1 cellular context compared by ENCODE assay signal in the genomic region with DNA sequence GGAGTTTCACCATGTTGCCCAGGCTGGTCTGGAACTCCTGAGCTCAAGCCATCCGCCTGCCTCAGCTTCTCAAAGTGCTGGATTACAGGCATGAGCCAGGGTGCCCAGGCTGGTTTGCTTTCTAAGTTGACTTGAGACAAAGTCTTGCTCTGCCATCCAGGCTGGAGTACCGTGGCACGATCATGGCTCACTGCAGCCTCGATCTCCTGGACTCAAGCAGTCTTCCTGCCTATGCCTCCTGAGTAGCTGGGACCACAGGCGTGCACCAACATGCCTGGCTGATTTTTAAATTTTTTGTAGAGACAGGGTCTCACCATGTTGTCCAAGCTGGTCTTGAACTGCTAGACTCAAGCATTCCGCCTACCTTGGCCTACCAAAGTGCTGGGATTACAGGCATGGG.
TF ChIP-seq lines count a peak whose summit lies in the region.

No MANE protein-coding gene starts in this region.

TF ChIP-seq in IMR-90, 13 proteins besides CTCF, POLR2A, EP300 and RAD21:
- TF ChIP-seq MAZ (IDR thresholded peaks at IDR 0.05; ENCODE audit: borderline replicate concordance, low read depth, low read length) (no peak), RCOR1 (IDR thresholded peaks at IDR 0.05; ENCODE audit: insufficient replicate concordance, low read length) (no peak), CEBPB (IDR thresholded peaks at IDR 0.05; ENCODE audit: low read depth, low read length) (no peak), BHLHE40 (IDR thresholded peaks at IDR 0.05; ENCODE audit: low read depth, low read length) (no peak), MXI1 (IDR thresholded peaks at IDR 0.05; ENCODE audit: borderline replicate concordance, low read depth, low read length) (no peak), FOS (IDR thresholded peaks at IDR 0.05; ENCODE audit: low read depth, low read length) (no peak), NFE2L2 (IDR thresholded peaks at IDR 0.05; ENCODE audit: low read depth, low read length) (no peak), ELK1 (IDR thresholded peaks at IDR 0.05; ENCODE audit: borderline replicate concordance, low read depth, low read length) (no peak), SMC3 (IDR thresholded peaks at IDR 0.05; ENCODE audit: low read depth, low read length) (no peak), CHD1 (IDR thresholded peaks at IDR 0.05; ENCODE audit: low read depth, low read length) (no peak), MAFK (IDR thresholded peaks at IDR 0.05; ENCODE audit: low read depth, low read length) (no peak)
- TF ChIP-seq, protein P1, sequence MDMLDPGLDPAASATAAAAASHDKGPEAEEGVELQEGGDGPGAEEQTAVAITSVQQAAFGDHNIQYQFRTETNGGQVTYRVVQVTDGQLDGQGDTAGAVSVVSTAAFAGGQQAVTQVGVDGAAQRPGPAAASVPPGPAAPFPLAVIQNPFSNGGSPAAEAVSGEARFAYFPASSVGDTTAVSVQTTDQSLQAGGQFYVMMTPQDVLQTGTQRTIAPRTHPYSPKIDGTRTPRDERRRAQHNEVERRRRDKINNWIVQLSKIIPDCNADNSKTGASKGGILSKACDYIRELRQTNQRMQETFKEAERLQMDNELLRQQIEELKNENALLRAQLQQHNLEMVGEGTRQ (IDR thresholded peaks at IDR 0.05; ENCODE audit: low read depth, low read length): no peak
